Comparison of ENCODE assay signal across 8 cellular contexts in genomic region chr7:38222481-38223096, GRCh38. TPM values are rescaled to one million over a fixed set of nuclear protein-coding genes. Genes with fewer than 3 reads are reported as not detected.
A peak's percentile ranks its signal among the peaks of the same experiment; 100 is the strongest.
DNase-seq lines count a peak whose midpoint lies in the region; ATAC-seq and TF ChIP-seq lines count a peak whose summit lies in the region.

No MANE protein-coding gene starts in this region.

- no peak overlapping the region for H3K4me3 ChIP-seq in Jurkat, Clone E6-1 (ENCODE audit: low read length)
- H3K4me3 ChIP-seq in left lung (no peak overlapping the region), transverse colon (no peak overlapping the region)

- TF ChIP-seq CTCF in left lung (IDR thresholded peaks at IDR 0.05), result peak; percentile 75 to 78
- peak; percentile 85 to 94 (median 91) for TF ChIP-seq CTCF in transverse colon (IDR thresholded peaks at IDR 0.05)

- in situ Hi-C loops in transverse colon (cut with MboI; ENCODE audit: low pct_ligation_motif_present in 1 of 4, low pct_unique_long_range_greater_than_20kb in 1 of 4, low sequenced_read_pairs in 3 of 4), result loop anchor here (5.0 to 25.0 kb wide), 3 partner anchors 115 to 310 kb away; partner anchors contain the start of genes SFRP4 (in 3 of the 4) and EPDR1 (in 2 of the 4)

- H3K27me3 ChIP-seq in left lung (no peaks in the 10 kb centered on the region), transverse colon (no peaks in the 10 kb centered on the region)

- WGBS in transverse colon (ENCODE audit: low coverage in 1 of 2), 2 donors, result 56 to 63% methylated on average over 5 of the region's 5 CpGs

- H3K36me3 ChIP-seq in left lung (peaks cover 0 to 58% of the 10 kb centered on the region in 2 donors), transverse colon (peaks cover 0 to 31% (median 8%) of the 10 kb centered on the region in 4 donors)

- H3K4me1 ChIP-seq in left lung (peaks cover 0 to 22% of the 10 kb centered on the region in 2 donors), transverse colon (no peaks in the 10 kb centered on the region)

- DNase-seq in COR-L47 (lab: John Stamatoyannopoulos, UW) (peak; percentile 31), OCI-M1 (lab: John Stamatoyannopoulos, UW) (peak; percentile 66), cerebellum (ENCODE audit: low spot score) (peak; percentile 54), left lung (no peak), transverse colon (no peak)
- peak; percentile 70 for DNase-seq in Jurkat, Clone E6-1 (ENCODE audit: low read depth, low spot score)
- DNase-seq in effector CD8-positive, alpha-beta T cell (lab: John Stamatoyannopoulos, UW), result no peak

- TF ChIP-seq POLR2A in transverse colon (IDR thresholded peaks at IDR 0.05), result no peak

- peak; percentile 75 for ATAC-seq in GM19351 (IDR thresholded peaks at IDR 0.05; ENCODE audit: unreplicated experiment)
- ATAC-seq in left lung, result peak; percentile 94

- H3K9me3 ChIP-seq in left lung (no peaks in the 10 kb centered on the region), transverse colon (no peaks in the 10 kb centered on the region)

- intact Hi-C loops in left lung (cut with DNase I) (loop anchor here in 1 of 2 donors (5.0 to 10.0 kb wide), 2 partner anchors 112 to 115 kb away; no protein-coding TSS in a partner anchor), transverse colon (cut with DNase I; ENCODE audit: low total_unique reads) (loop anchor here (1.0 kb wide), 1 partner anchor 116 kb away; no protein-coding TSS in a partner anchor)

- no peak for TF ChIP-seq EP300 in transverse colon (IDR thresholded peaks at IDR 0.05; ENCODE audit: low read depth)

- H3K27ac ChIP-seq in left lung, result peak overlapping the region in 1 of 2 donors; percentile 29
- H3K27ac ChIP-seq in transverse colon, result peak overlapping the region in 1 of 4 donors; percentile 25

RNA-seq across cellular contexts. Expression of gene STARD3NL, which starts 44.5 kb away (rescaled TPM):
- 59.3 TPM for polyA plus RNA-seq in Jurkat, Clone E6-1 (2012; ENCODE audit: insufficient read depth, insufficient read length)
- 66.2 TPM for total RNA-seq in cerebellum
- 10 to 100 TPM; 53.4 to 62.2 TPM for total RNA-seq in left lung
- total RNA-seq in transverse colon, result 10 to 100 TPM in 3 of 4 donors, 1 to 10 TPM in 1; 2.6 to 41.4 (median 28.6) TPM

Comparison
In these comparisons a context has a peak if more than half of its experiments do, and no peak if none do; other contexts are left out.
1. DNase-seq: peak in COR-L47 (single experiment), Jurkat, Clone E6-1 (single experiment), OCI-M1 (single experiment) and cerebellum (single experiment); none in left lung (0 of 2), transverse colon (single experiment) and effector CD8-positive, alpha-beta T cell (single experiment).